26 cellular contexts compared by ENCODE assay signal in the genomic region with DNA sequence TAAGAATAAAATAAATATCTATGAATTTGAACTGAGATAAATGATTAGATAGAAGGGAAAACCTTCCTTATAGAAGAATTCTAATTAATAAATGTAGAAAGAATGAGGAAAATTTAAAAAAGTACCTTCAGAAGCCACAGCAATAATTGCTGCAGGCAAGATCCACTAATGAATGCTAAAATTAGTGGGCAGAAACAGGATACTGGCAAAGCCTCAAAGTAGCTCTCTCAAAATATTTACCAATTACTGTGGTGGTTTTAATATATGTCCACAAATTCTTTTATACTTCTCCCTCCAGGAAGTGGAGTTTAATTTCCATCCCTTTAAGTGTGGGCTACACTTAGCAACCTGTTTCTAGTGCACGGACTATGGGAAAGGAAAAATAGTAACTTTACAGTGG. TPM values are rescaled to one million over a fixed set of nuclear protein-coding genes. Genes with fewer than 3 reads are reported as not detected.
DNase-seq lines count a peak whose midpoint lies in the region; ATAC-seq and TF ChIP-seq lines count a peak whose summit lies in the region.
"Had no signal": no experiment of that assay in that cellular context is flagged by ENCODE, and none has a peak within 500 bp of the region (broad histone marks: within the 10 kb centered on the region; RNA-seq: fewer than 3 reads in every experiment).

No MANE protein-coding gene starts in this region.

- intact Hi-C loops in PC-3 (cut with micrococcal nuclease) = loop anchor here (10.0 kb wide), 2 partner anchors 98 to 348 kb away; no protein-coding TSS in a partner anchor

- H3K4me3 Mint-ChIP-seq in type B pancreatic cell = no peak overlapping the region
- H3K4me3 Mint-ChIP-seq: CD4-positive, alpha-beta T cell; T-helper 1 cell treated with Interleukin-12 subunit alpha and Interleukin-12 subunit beta and Interleukin-4 antibody, amounts not matched to agents 30 μg/mL and 1 μg/mL, for 36 hours had no signal

- H3K9me2 ChIP-seq in SK-N-SH = no peaks in the 10 kb centered on the region
- no peaks in the 10 kb centered on the region for H3K9me2 ChIP-seq in PC-3 (replicated peaks; ENCODE audit: low read length)

- H3K79me2 ChIP-seq in SK-N-SH (ENCODE audit: insufficient read depth) (peaks cover 100% of the 10 kb centered on the region), PC-3 (ENCODE audit: low read length) (peaks cover 74% of the 10 kb centered on the region)

- H3K4me3 ChIP-seq in SK-N-SH (ENCODE audit: low read depth in 2 of 2, low read length in 1 of 2) = no peak overlapping the region
- H3K4me3 ChIP-seq in PC-3 (ENCODE audit: low read length) = no peak overlapping the region
- H3K4me3 ChIP-seq: A549; BLaER1 treated with 17β-estradiol and CSF1 and Interleukin-3, amounts not matched to agents 10 nM and 100 nM had no signal

- no peak overlapping the region for H3K9ac ChIP-seq in SK-N-SH
- H3K9ac ChIP-seq in PC-3 (ENCODE audit: low read length) = no peak overlapping the region
- H3K9ac ChIP-seq: BLaER1 treated with 17β-estradiol and CSF1 and Interleukin-3, amounts not matched to agents 10 nM and 100 nM; KMS-11 had no signal

- CTCF ChIA-PET in SK-N-SH (lab: Yijun Ruan, JAX) = no interaction called here
- CTCF ChIA-PET in PC-3 (lab: Charles Lee) = no interaction called here

- peaks cover 4% of the 10 kb centered on the region for H3F3A ChIP-seq in SK-N-SH (replicated peaks; ENCODE audit: insufficient read depth)
- no peaks in the 10 kb centered on the region for H3F3A ChIP-seq in PC-3 (ENCODE audit: low read length, unreplicated experiment)

- H4K20me1 ChIP-seq in SK-N-SH (ENCODE audit: insufficient read depth) (peaks cover 85% of the 10 kb centered on the region), PC-3 (ENCODE audit: low read length) (peaks cover 4% of the 10 kb centered on the region; the same call in 1 of the 2 replicates)

- H3K27ac ChIP-seq in SK-N-SH (ENCODE audit: low read depth in 2 of 2, low read length in 1 of 2) (no peak overlapping the region), PC-3 (ENCODE audit: low read length) (no peak overlapping the region)
- H3K27ac ChIP-seq: A549; BLaER1 treated with 17β-estradiol and CSF1 and Interleukin-3, amounts not matched to agents 10 nM and 100 nM; KMS-11 had no signal

- no peak for TF ChIP-seq EP300 in SK-N-SH (IDR thresholded peaks at IDR 0.05; ENCODE audit: borderline replicate concordance in 1 of 2, low read depth in 1 of 2, low read length in 1 of 2)

- H2AFZ ChIP-seq in SK-N-SH (ENCODE audit: low read depth) (no peak overlapping the region), PC-3 (ENCODE audit: low read length) (no peak overlapping the region)

- POLR2A ChIA-PET in SK-N-SH (lab: Yijun Ruan, JAX) = no interaction called here
- POLR2A ChIA-PET in PC-3 (lab: Charles Lee; ENCODE audit: unreplicated experiment) = no interaction called here

- no peaks in the 10 kb centered on the region for H3K36me3 Mint-ChIP-seq in type B pancreatic cell

- no peak for ATAC-seq in SK-N-SH treated with all-trans-retinoic acid at 6 μM for 48 hours
- ATAC-seq in PC-3 = peak; percentile 22; the same call in 1 of the 2 replicates
- ATAC-seq in GM18517 (IDR thresholded peaks at IDR 0.05; ENCODE audit: unreplicated experiment) = no peak
- ATAC-seq in HG03025 (IDR thresholded peaks at IDR 0.05; ENCODE audit: low FRiP score, unreplicated experiment) = no peak
- ATAC-seq: A549 had no signal

- H3K36me3 ChIP-seq in SK-N-SH (replicated peaks in 1 of 2; ENCODE audit: control insufficient read depth in 1 of 2, insufficient read depth in 2 of 2, low read length in 1 of 2) (no peaks in the 10 kb centered on the region), PC-3 (ENCODE audit: low read depth, low read length) (no peaks in the 10 kb centered on the region)
- H3K36me3 ChIP-seq: BLaER1 treated with 17β-estradiol and CSF1 and Interleukin-3, amounts not matched to agents 10 nM and 100 nM had no signal

- H3K4me1 ChIP-seq in SK-N-SH (ENCODE audit: control insufficient read depth in 1 of 2, insufficient read depth in 2 of 2, low read depth in 1 of 2, low read length in 1 of 2) (peaks cover 3 to 33% of the 10 kb centered on the region in 2 experiments; a peak in 3 of 4 replicates), PC-3 (ENCODE audit: insufficient read depth, low read length) (peaks cover 16% of the 10 kb centered on the region)

- no peaks in the 10 kb centered on the region for H3K27me3 Mint-ChIP-seq in type B pancreatic cell
- H3K27me3 Mint-ChIP-seq: CD4-positive, alpha-beta T cell had no signal

- H3K27ac Mint-ChIP-seq in type B pancreatic cell = no peak overlapping the region
- H3K27ac Mint-ChIP-seq: CD4-positive, alpha-beta T cell; T-helper 1 cell treated with Interleukin-12 subunit alpha and Interleukin-12 subunit beta and Interleukin-4 antibody, amounts not matched to agents 30 μg/mL and 1 μg/mL, for 36 hours had no signal

- no TSS peak for BruUV-seq in PC-3 (replicated peaks; lab: Mats Ljungman, UMichigan)

- TF ChIP-seq CTCF in SK-N-SH (IDR thresholded peaks at IDR 0.05) = no peak
- no peak for TF ChIP-seq CTCF in PC-3 (conservative IDR thresholded peaks at IDR 0.05; ENCODE audit: low read depth, low read length)
- TF ChIP-seq CTCF in type B pancreatic cell (conservative IDR thresholded peaks at IDR 0.05) = no peak

- WGBS in SK-N-SH (ENCODE audit: low lambda C conversion rate) = 94% methylated on average over 1 of the region's 1 CpG

- H3K9me3 ChIP-seq in SK-N-SH (no peaks in the 10 kb centered on the region), PC-3 (ENCODE audit: low read length) (no peaks in the 10 kb centered on the region)
- H3K9me3 ChIP-seq: A549; BLaER1 treated with 17β-estradiol and CSF1 and Interleukin-3, amounts not matched to agents 10 nM and 100 nM had no signal

- no peak for DNase-seq in SK-N-SH
- DNase-seq in M059J (ENCODE audit: low read depth) = peak; percentile 24
- DNase-seq in PC-3 = no peak
- no peak for DNase-seq in type B pancreatic cell (ENCODE audit: extremely low spot score, unreplicated experiment)
- DNase-seq: AML-193; CD4-positive, alpha-beta T cell; DMS79; GF-D8; HCEC 1CT; IMR-90; NCI-H1092 treated with DMSO at 0.1 percent for 48 hours; NCI-H1436; NCI-H1930; NCI-H2227 treated with DMSO at 0.1 percent for 48 hours; NCI-H526 treated with DMSO at 0.1 percent for 48 hours; NK-92 treated with Interleukin-12 subunit alpha and Interleukin-12 subunit beta, amount 100 ng/mL, for 24 hours; Right ventricle myocardium superior; RPMI8226; SW 1271 had no signal

- no peaks in the 10 kb centered on the region for H3K27me3 ChIP-seq in SK-N-SH (ENCODE audit: insufficient read depth)
- H3K27me3 ChIP-seq in PC-3 (ENCODE audit: low read length) = no peaks in the 10 kb centered on the region

- 0 out of 2 replicates have a peak overlapping the region, but pooled peaks have one; percentile 1 for H3K4me2 ChIP-seq in SK-N-SH
- H3K4me2 ChIP-seq in PC-3 (ENCODE audit: low read length) = no peak overlapping the region
- H3K4me2 ChIP-seq: A549, KMS-11 had no signal

- TF ChIP-seq RAD21 in SK-N-SH (IDR thresholded peaks at IDR 0.05; ENCODE audit: low read length) = no peak

- peaks cover 13% of the 10 kb centered on the region for H3K4me1 Mint-ChIP-seq in type B pancreatic cell (ENCODE audit: unreplicated experiment)

- H3K9me3 Mint-ChIP-seq in type B pancreatic cell = no peaks in the 10 kb centered on the region
- H3K9me3 Mint-ChIP-seq: CD4-positive, alpha-beta T cell; T-helper 1 cell treated with Interleukin-12 subunit alpha and Interleukin-12 subunit beta and Interleukin-4 antibody, amounts not matched to agents 30 μg/mL and 1 μg/mL, for 36 hours had no signal

TF ChIP-seq in SK-N-SH, 30 proteins besides CTCF, POLR2A, EP300 and RAD21 (continues in another document):
- TF ChIP-seq SMC3 (IDR thresholded peaks at IDR 0.05; ENCODE audit: low read depth, low read length) = no peak
- TF ChIP-seq EZH2phosphoT487 (IDR thresholded peaks at IDR 0.05; ENCODE audit: borderline replicate concordance, low read depth) = no peak
- no peak for TF ChIP-seq NRF1 (IDR thresholded peaks at IDR 0.05; ENCODE audit: low read depth, low read length)

TF ChIP-seq in SK-N-SH treated with all-trans-retinoic acid at 6 μM for 48 hours, 23 proteins besides CTCF, POLR2A, EP300 and RAD21:
- no peak for TF ChIP-seq BACH2 (CRISPR knock-in tag; IDR thresholded peaks at IDR 0.05; ENCODE audit: borderline replicate concordance)
- no peak for TF ChIP-seq CSDC2 (CRISPR knock-in tag; IDR thresholded peaks at IDR 0.05)

RNA-seq across cellular contexts. Expression of a gene that starts 6.9 kb away (rescaled TPM):
- polyA plus RNA-seq in SK-N-SH (2012; rRNA removed) = 9.0 and 13.0 TPM in 2 replicates
- polyA plus RNA-seq in SK-N-SH (2012; cell fraction: cytosol; rRNA removed) = 7.0 and 8.7 TPM in 2 replicates
- 19.6 and 31.0 TPM in 2 replicates for polyA plus RNA-seq in SK-N-SH (2012; cell fraction: nucleus; rRNA removed)
- 10.3 and 12.4 TPM in 2 replicates for total RNA-seq in M059J (2014; rRNA removed; shearing (Covaris generic))
- total RNA-seq in PC-3 (2014; rRNA removed) (13.8 and 16.7 TPM in 2 replicates), type B pancreatic cell (ENCODE audit: low replicate concordance) (24.1 and 35.0 TPM in 2 replicates)

RNA-seq across cellular contexts. Expression of a gene that starts 7.7 kb away (rescaled TPM):
- polyA plus RNA-seq in SK-N-SH (2012; rRNA removed) = 27.7 and 34.3 TPM in 2 replicates
- polyA plus RNA-seq in SK-N-SH (2012; cell fraction: cytosol; rRNA removed) = 29.7 and 31.3 TPM in 2 replicates
- polyA plus RNA-seq in SK-N-SH (2012; cell fraction: nucleus; rRNA removed) = 45.7 and 55.6 TPM in 2 replicates
- total RNA-seq in M059J (2014; rRNA removed; shearing (Covaris generic)) = 23.6 and 51.2 TPM in 2 replicates
- total RNA-seq in PC-3 (2014; rRNA removed) = 17.6 and 22.0 TPM in 2 replicates
- total RNA-seq in type B pancreatic cell (ENCODE audit: low replicate concordance) = 38.9 and 48.7 TPM in 2 replicates
